ENCODE assay signal across 1 cellular context in genomic region chr2:170475878-170476277, GRCh38.
TF ChIP-seq lines count a peak whose summit lies in the region.

No MANE protein-coding gene starts in this region.

TF ChIP-seq in K562, 482 proteins besides CTCF, POLR2A, EP300 and RAD21 (continued from another document):
- TF ChIP-seq FOXA3 (CRISPR knock-in tag; conservative IDR thresholded peaks at IDR 0.05 in 1 of 2, IDR thresholded peaks at IDR 0.05 in 1 of 2) (no peak), CHCHD3 (CRISPR knock-in tag; IDR thresholded peaks at IDR 0.05) (no peak), ZNF217 (CRISPR knock-in tag; IDR thresholded peaks at IDR 0.05) (no peak), AFF4 (CRISPR knock-in tag; IDR thresholded peaks at IDR 0.05) (no peak), PRPF4 (IDR thresholded peaks at IDR 0.05; ENCODE audit: insufficient read depth, low read depth, low read length, poor library complexity, severe bottlenecking) (no peak), SAFB2 (IDR thresholded peaks at IDR 0.05; ENCODE audit: borderline replicate concordance, low read depth, low read length, severe bottlenecking) (no peak), E2F3 (CRISPR knock-in tag; IDR thresholded peaks at IDR 0.05) (no peak), MAX (CRISPR knock-in tag; IDR thresholded peaks at IDR 0.05) (peak; percentile 71), CUX1 (CRISPR knock-in tag; IDR thresholded peaks at IDR 0.05) (no peak), CTBP1 (IDR thresholded peaks at IDR 0.05; ENCODE audit: borderline replicate concordance) (no peak)
